ENCODE assay signal across 1 cellular context in the genomic region with DNA sequence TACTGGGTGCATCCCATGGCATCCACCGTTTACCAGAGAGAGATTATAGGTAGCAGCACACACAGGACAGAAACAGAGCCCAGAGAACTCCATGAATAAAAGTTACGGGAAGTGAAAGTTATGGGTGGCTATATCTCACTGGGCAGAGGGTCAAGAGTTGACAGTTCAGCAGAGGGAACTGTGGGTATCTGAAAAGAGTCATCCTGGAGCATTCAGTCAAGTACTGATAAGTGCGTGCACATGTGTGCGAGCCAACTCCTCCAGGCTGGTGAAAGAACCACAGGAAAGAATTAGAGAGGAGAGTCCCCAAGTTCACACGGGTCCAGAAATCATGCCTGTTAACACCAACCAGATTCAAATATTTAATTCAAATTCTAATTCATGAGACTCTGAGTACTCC.
TF ChIP-seq lines count a peak whose summit lies in the region.

No MANE protein-coding gene starts in this region.

TF ChIP-seq in GM12878, 131 proteins besides CTCF, POLR2A, EP300 and RAD21 (continued from another document):
- TF ChIP-seq ZBTB40 (IDR thresholded peaks at IDR 0.05; ENCODE audit: borderline replicate concordance), result no peak
- no peak for TF ChIP-seq IRF4 (IDR thresholded peaks at IDR 0.05; ENCODE audit: low read depth, low read length)
- no peak for TF ChIP-seq HDAC6 (IDR thresholded peaks at IDR 0.05; ENCODE audit: unreplicated experiment)
- TF ChIP-seq CHD1 (IDR thresholded peaks at IDR 0.05; ENCODE audit: low read depth, low read length), result no peak
- TF ChIP-seq KDM1A (IDR thresholded peaks at IDR 0.05; ENCODE audit: borderline replicate concordance), result no peak
